Comparison of ENCODE assay signal across 8 cellular contexts in the genomic region with DNA sequence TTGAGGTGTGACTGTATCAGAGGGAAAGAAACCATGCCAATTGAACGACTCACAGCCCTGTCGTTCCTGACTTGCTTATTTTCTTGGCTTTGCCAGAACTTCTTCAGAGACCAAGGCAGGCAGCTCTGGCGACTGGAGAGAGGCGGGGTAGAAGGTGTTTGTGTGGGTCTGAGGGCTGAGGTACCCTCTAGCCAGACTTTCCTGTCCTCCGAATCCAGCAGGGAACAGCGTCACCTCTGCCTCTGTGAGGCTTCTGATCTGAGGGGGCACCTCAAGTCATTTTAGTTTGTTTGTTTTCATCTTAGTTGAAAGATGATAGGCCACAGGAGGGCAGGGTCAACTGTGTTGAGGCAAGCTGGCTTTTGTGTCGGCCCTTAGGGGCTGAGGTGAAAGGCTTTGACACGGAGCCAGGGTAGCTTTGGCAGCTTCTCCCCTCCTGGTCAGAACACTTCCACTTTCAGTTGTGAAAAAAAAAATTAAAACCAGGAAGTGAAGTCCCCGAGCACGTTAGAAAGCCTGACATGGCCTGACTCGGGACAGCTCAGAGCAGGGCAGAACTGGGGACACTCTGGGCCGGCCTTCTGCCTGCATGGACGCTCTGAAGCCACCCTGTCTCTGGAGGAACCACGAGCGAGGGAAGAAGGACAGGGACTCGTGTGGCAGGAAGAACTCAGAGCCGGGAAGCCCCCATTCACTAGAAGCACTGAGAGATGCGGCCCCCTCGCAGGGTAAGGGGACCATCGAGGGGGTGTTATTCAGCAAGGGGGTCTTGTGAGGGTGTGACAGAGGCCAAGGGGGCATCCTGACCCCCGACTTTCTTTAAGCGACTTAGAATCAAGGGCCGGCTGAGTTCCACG. TPM values are rescaled to one million over a fixed set of nuclear protein-coding genes. Genes with fewer than 3 reads are reported as not detected.
DNase-seq lines count a peak whose midpoint lies in the region; ATAC-seq and TF ChIP-seq lines count a peak whose summit lies in the region.

No MANE protein-coding gene starts in this region.

- H3K36me3 ChIP-seq in mesenchymal stem cell (ENCODE audit: control insufficient read depth in 1 of 2, insufficient read depth in 2 of 2, low read depth in 1 of 2, low read length in 2 of 2) = no peaks in the 10 kb centered on the region

- H3K27ac Mint-ChIP-seq in CD14-positive monocyte = peak overlapping the region; percentile 95 to 100 (median 99)
- H3K27ac Mint-ChIP-seq in chondrocyte (ENCODE audit: unreplicated experiment) = peak overlapping the region; percentile 80

- H3K23ac ChIP-seq in mesenchymal stem cell (ENCODE audit: low read length in 2 of 2) = no peak overlapping the region

- peak overlapping the region; percentile 27 for H2BK120ac ChIP-seq in mesenchymal stem cell (ENCODE audit: low read depth, low read length)

- DNase-seq in CD14-positive monocyte (ENCODE audit: low spot score) = peak; percentile 77
- DNase-seq in T-helper 9 cell = peak; percentile 10
- no peak for DNase-seq in chondrocyte (ENCODE audit: low spot score)
- DNase-seq in mesenchymal stem cell = peak; percentile 51
- peak in 11 of 49 donors; percentile 2 to 23 (median 13) for DNase-seq in substantia nigra (lab: John Stamatoyannopoulos, UW)
- no peak for DNase-seq in NCI-H2081 (lab: John Stamatoyannopoulos, UW)

- peaks cover 43% of the 10 kb centered on the region for H3K4me1 Mint-ChIP-seq in CD14-positive monocyte
- peaks cover 19% of the 10 kb centered on the region for H3K4me1 Mint-ChIP-seq in chondrocyte (ENCODE audit: low read depth)

- H3K4me3 ChIP-seq in mesenchymal stem cell (ENCODE audit: insufficient read depth in 1 of 2, low read depth in 1 of 2, low read length in 2 of 2) = peak overlapping the region in 1 of 2 experiments; percentile 74

- ATAC-seq in GM19351 (IDR thresholded peaks at IDR 0.05; ENCODE audit: unreplicated experiment) = peak; percentile 83
- peak; percentile 86 for ATAC-seq in HG03439 (IDR thresholded peaks at IDR 0.05; ENCODE audit: unreplicated experiment)

- H3K4me2 ChIP-seq in mesenchymal stem cell (ENCODE audit: low read length, poor library complexity, severe bottlenecking) = peak overlapping the region; percentile 1

- H3K4me3 Mint-ChIP-seq in CD14-positive monocyte = peak overlapping the region; percentile 98 to 100
- H3K4me3 Mint-ChIP-seq in chondrocyte (ENCODE audit: unreplicated experiment) = peak overlapping the region; percentile 28

- H3K9ac ChIP-seq in mesenchymal stem cell (ENCODE audit: low read length) = peak overlapping the region; percentile 86

- peak overlapping the region; percentile 56 to 68 for H3K4ac ChIP-seq in mesenchymal stem cell (ENCODE audit: low read depth in 1 of 2, low read length in 2 of 2)

- H3K27me3 Mint-ChIP-seq in CD14-positive monocyte (ENCODE audit: low read depth in 3 of 3) (peaks cover 0 to 3% (median 0%) of the 10 kb centered on the region in 3 donors), chondrocyte (ENCODE audit: low read depth) (no peaks in the 10 kb centered on the region)

- H3K36me3 Mint-ChIP-seq in CD14-positive monocyte (peaks cover 16 to 24% of the 10 kb centered on the region in 2 donors), chondrocyte (ENCODE audit: low read depth) (no peaks in the 10 kb centered on the region)

- no peak overlapping the region for H2BK5ac ChIP-seq in mesenchymal stem cell (ENCODE audit: low read depth, low read length, poor library complexity, severe bottlenecking)

- no peaks in the 10 kb centered on the region for H3K9me3 ChIP-seq in mesenchymal stem cell (ENCODE audit: control insufficient read depth, low read length)

- H4K8ac ChIP-seq in mesenchymal stem cell (ENCODE audit: low read length) = peak overlapping the region; percentile 95

- peak overlapping the region in 1 of 2 experiments; percentile 72 for H2BK12ac ChIP-seq in mesenchymal stem cell (ENCODE audit: low read length in 2 of 2)

- H3K14ac ChIP-seq in mesenchymal stem cell (ENCODE audit: low read length in 2 of 2) = no peak overlapping the region

- H3K18ac ChIP-seq in mesenchymal stem cell (ENCODE audit: low read depth in 1 of 2, low read length in 2 of 2) = peak overlapping the region; percentile 0 to 54

- WGBS in mesenchymal stem cell = 72% methylated on average over 24 of the region's 24 CpGs

- H3K9me3 Mint-ChIP-seq in CD14-positive monocyte = peaks cover 3 to 13% (median 9%) of the 10 kb centered on the region in 7 donors
- no peaks in the 10 kb centered on the region for H3K9me3 Mint-ChIP-seq in chondrocyte (ENCODE audit: low read depth)

- H2AFZ ChIP-seq in mesenchymal stem cell (ENCODE audit: low read depth, low read length) = peak overlapping the region; percentile 42

- no peaks in the 10 kb centered on the region for H3K27me3 ChIP-seq in mesenchymal stem cell (ENCODE audit: control insufficient read depth in 1 of 2, insufficient read depth in 1 of 2, low read length in 2 of 2)

- no peak overlapping the region for H2AK5ac ChIP-seq in mesenchymal stem cell (ENCODE audit: low read length, severe bottlenecking)

- H3K27ac ChIP-seq in mesenchymal stem cell (ENCODE audit: low read length, poor library complexity, severe bottlenecking) = no peak overlapping the region
- H3K27ac ChIP-seq in substantia nigra (ENCODE audit: low read depth, low read length, poor library complexity, severe bottlenecking) = peak overlapping the region; percentile 5

- H4K91ac ChIP-seq in mesenchymal stem cell (ENCODE audit: low read length) = peak overlapping the region; percentile 79

- TF ChIP-seq CTCF in CD14-positive monocyte (IDR thresholded peaks at IDR 0.05) (no peak), chondrocyte (IDR thresholded peaks at IDR 0.05) (no peak)

- peak overlapping the region; percentile 76 for H2BK15ac ChIP-seq in mesenchymal stem cell (ENCODE audit: low read depth, poor library complexity, severe bottlenecking)

- intact Hi-C loops in CD14-positive monocyte (cut with micrococcal nuclease) = no loop called here

- no peaks in the 10 kb centered on the region for H3K79me1 ChIP-seq in mesenchymal stem cell (replicated peaks; ENCODE audit: low read length, poor library complexity, severe bottlenecking)

- peaks cover 13% of the 10 kb centered on the region for H3K4me1 ChIP-seq in mesenchymal stem cell (ENCODE audit: control insufficient read depth, insufficient read depth, low read depth, low read length)

RNA-seq across cellular contexts. Expression of a gene that starts 2.0 kb away (rescaled TPM):
- 10 to 100 TPM; 37.5 to 44.4 TPM for polyA plus RNA-seq in CD14-positive monocyte
- 0.15 to 0.53 TPM (median 0.27 TPM) in 3 replicates for total RNA-seq in chondrocyte
- 1.1 TPM for polyA plus RNA-seq in mesenchymal stem cell (2013, experiment 1 of 2)
- polyA plus RNA-seq in mesenchymal stem cell (2013, experiment 2 of 2) = 1.0 TPM

Comparison
In these comparisons a context has a peak if more than half of its experiments do, and no peak if none do; other contexts are left out.
1. DNase-seq: peak in CD14-positive monocyte (single experiment), T-helper 9 cell (single experiment) and mesenchymal stem cell (single experiment); none in chondrocyte (single experiment) and NCI-H2081 (0 of 2).